35 cellular contexts compared by ENCODE assay signal in the genomic region with DNA sequence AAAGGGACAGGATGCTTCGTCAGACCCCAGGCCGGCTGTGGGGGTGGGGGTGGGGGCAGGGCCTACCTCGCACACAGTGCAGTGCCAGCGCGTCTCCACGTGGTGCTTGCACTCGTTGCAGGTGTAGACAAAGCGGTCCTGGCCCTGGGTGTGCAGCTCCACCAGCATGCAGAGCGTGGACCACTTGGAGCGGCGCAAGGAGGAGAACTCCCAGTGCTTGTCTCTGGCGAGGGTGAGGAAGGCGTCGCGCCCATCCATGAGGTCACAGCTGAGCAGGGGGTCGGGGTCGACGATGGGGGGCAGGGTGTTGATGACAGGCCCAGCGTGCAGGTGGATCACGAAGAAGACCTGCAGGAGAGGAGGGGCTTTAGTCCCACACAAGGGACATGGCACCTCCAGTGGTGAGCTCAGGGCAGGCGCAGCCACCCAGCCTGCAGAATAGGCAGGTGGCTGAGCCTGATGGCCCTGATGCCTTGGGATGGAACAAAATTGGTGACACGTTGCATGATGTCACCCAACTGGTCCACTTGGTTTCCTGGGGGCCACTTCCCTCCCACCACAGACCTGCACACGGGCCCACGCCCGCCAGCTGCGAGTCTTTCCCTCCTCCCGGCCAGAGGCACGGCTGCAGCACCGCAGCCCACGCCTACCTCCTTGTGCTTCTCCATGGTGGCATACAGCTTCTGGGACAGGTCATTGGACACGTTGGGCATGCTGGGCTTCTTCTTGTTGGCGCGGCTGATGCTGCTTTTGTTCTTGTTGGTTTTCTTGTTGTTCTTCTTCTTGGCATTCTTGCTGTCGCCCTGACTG. TPM values are rescaled to one million over a fixed set of nuclear protein-coding genes. Genes with fewer than 3 reads are reported as not detected.
DNase-seq lines count a peak whose midpoint lies in the region; ATAC-seq, FAIRE-seq and TF ChIP-seq lines count a peak whose summit lies in the region.
"Had no signal": no experiment of that assay in that cellular context is flagged by ENCODE, and none has a peak within 500 bp of the region (broad histone marks: within the 10 kb centered on the region; RNA-seq: fewer than 3 reads in every experiment).

No MANE protein-coding gene starts in this region.

- intact Hi-C loops in CD8-positive, alpha-beta T cell (cut with DNase I, micrococcal nuclease): no loop called here
- intact Hi-C loops in Calu3 (cut with micrococcal nuclease; ENCODE audit: unreplicated experiment): no loop called here

- no CpG with 5 or more reads among the region's 34 CpGs for WGBS in H9 (ENCODE audit: extremely low coverage, insufficient read length, low lambda C conversion rate)
- 95% methylated on average over 30 of the region's 34 CpGs; no CpG with 5 or more reads in 1 of the 2 experiments for WGBS in H1 (ENCODE audit: extremely low coverage in 1 of 2, insufficient coverage in 1 of 2, insufficient read length in 1 of 2, insufficient replicate concordance in 2 of 2, low coverage in 1 of 2, low lambda C conversion rate in 2 of 2, missing lambda C conversion rate in 1 of 2), 2 experiments

- CTCF ChIA-PET in CD8-positive, alpha-beta T cell (lab: Charles Lee): interaction anchor here (0.8 kb wide), 1 partner anchor 77 kb away, joined by 3 read pairs; no protein-coding TSS in a partner anchor
- CTCF ChIA-PET in H1 (lab: Charles Lee; ENCODE audit: partially characterized antibody) (interaction anchor here (0.7 to 1.4 kb wide), 6 partner anchors 8 to 56 kb away, joined by 3 to 4 read pairs (median 3); no protein-coding TSS in a partner anchor), Calu3 (lab: Charles Lee) (no interaction called here)

- no peak overlapping the region for H3K9ac ChIP-seq in H9 (ENCODE audit: extremely low read depth, insufficient read length, low read length)
- H3K9ac ChIP-seq in H1 (replicated peaks in 1 of 4; ENCODE audit: extremely low read depth in 1 of 4, low read depth in 3 of 4, low read length in 3 of 4): no peak overlapping the region

- H2AFZ ChIP-seq in H9 (ENCODE audit: low read length) (no peak overlapping the region), H1 (ENCODE audit: low read length) (no peak overlapping the region)

- no peak overlapping the region for H3K4me3 ChIP-seq in CD8-positive, alpha-beta T cell (ENCODE audit: low read depth, low read length)
- no peak overlapping the region for H3K4me3 ChIP-seq in H1 (ENCODE audit: extremely low read depth in 1 of 4, insufficient read depth in 2 of 4, low read depth in 3 of 4, low read length in 4 of 4)
- H3K4me3 ChIP-seq: esophagus squamous epithelium, heart left ventricle, right lobe of liver, transverse colon had no signal

- H3K27ac ChIP-seq in CD8-positive, alpha-beta T cell (ENCODE audit: low read depth, low read length): no peak overlapping the region
- no peak overlapping the region for H3K27ac ChIP-seq in H9 (ENCODE audit: insufficient read length, low read depth, low read length)
- H3K27ac ChIP-seq in H1 (ENCODE audit: low read depth, low read length): no peak overlapping the region
- H3K27ac ChIP-seq: esophagus squamous epithelium, foreskin keratinocyte, heart left ventricle, right lobe of liver, transverse colon had no signal

- H3K56ac ChIP-seq in H9 (ENCODE audit: insufficient read length, low read depth, low read length) (no peak overlapping the region), H1 (replicated peaks; ENCODE audit: insufficient read length, low read depth, low read length) (no peak overlapping the region)

- H2BK20ac ChIP-seq in H9 (ENCODE audit: low read depth, low read length, poor library complexity, severe bottlenecking) (no peak overlapping the region), H1 (ENCODE audit: low read length) (no peak overlapping the region)

- no peaks in the 10 kb centered on the region for H3K23me2 ChIP-seq in H9 (ENCODE audit: insufficient read length, low read depth, low read length, poor library complexity, severe bottlenecking)
- no peaks in the 10 kb centered on the region for H3K23me2 ChIP-seq in H1 (ENCODE audit: low read depth, low read length)

- H3K14ac ChIP-seq in H9 (ENCODE audit: insufficient read depth, low read length) (no peak overlapping the region), H1 (ENCODE audit: insufficient read length) (no peak overlapping the region)

- DNase-seq in CD8-positive, alpha-beta T cell: no peak
- DNase-seq in H9 (no peak), H1 (ENCODE audit: low read depth in 1 of 2, low spot score in 2 of 2) (no peak), osteocyte (ENCODE audit: extremely low spot score, unreplicated experiment) (no peak), Calu3 (no peak)
- DNase-seq: activated CD4-positive, alpha-beta T cell treated with anti-CD3 and anti-CD28 coated beads, Interleukin-2, amount 50 U/mL, for 48 hours; activated CD8-positive, alpha-beta memory T cell treated with anti-CD3 and anti-CD28 coated beads, Interleukin-2, amount 50 U/mL, for 4 hours; C1 segment of cervical spinal cord; central memory CD4-positive, alpha-beta T cell; dermis blood vessel endothelial cell; DMS79 treated with DMSO at 0.1 percent for 48 hours; esophagus squamous epithelium; foreskin keratinocyte; GDM1; heart left ventricle; HFFc6; islet precursor cell; KBM-7; left ventricle myocardium superior; NCI-H2081; NCI-H2227 treated with DMSO at 0.1 percent for 48 hours; NCI-H526 treated with DMSO at 0.1 percent for 48 hours; NK-92 treated with Interleukin-12 subunit alpha and Interleukin-12 subunit beta, amount 100 ng/mL, for 24 hours; PC-3; SHP77; stimulated activated CD4-positive, alpha-beta T cell treated with anti-CD3 and anti-CD28 coated beads, Interleukin-12 subunit alpha, Interleukin-12 subunit beta, amount 100 ng/mL, for 4 hours; stimulated activated CD4-positive, alpha-beta T cell treated with anti-CD3 and anti-CD28 coated beads, Interleukin-4, amount 100 ng/mL, for 1 hour; T-helper 17 cell; transverse colon had no signal

- H3K4me3 Mint-ChIP-seq in CD8-positive, alpha-beta T cell: no peak overlapping the region
- H3K4me3 Mint-ChIP-seq in H9 (no peak overlapping the region), osteocyte (ENCODE audit: unreplicated experiment) (no peak overlapping the region), Calu3 (ENCODE audit: low read depth, unreplicated experiment) (no peak overlapping the region)
- H3K4me3 Mint-ChIP-seq in activated T-helper 17 cell treated with anti-CD3 and anti-CD28 coated beads, Interleukin-2, amount 50 U/mL, for 72 hours: no peak overlapping the region
- H3K4me3 Mint-ChIP-seq: HFFc6, T-helper 17 cell had no signal

- H2BK15ac ChIP-seq in H9 (ENCODE audit: low read depth, low read length): no peak overlapping the region
- no peak overlapping the region for H2BK15ac ChIP-seq in H1 (ENCODE audit: low read length)

- no peak overlapping the region for H2BK120ac ChIP-seq in H9 (ENCODE audit: low read depth, low read length, poor library complexity, severe bottlenecking)
- H2BK120ac ChIP-seq in H1 (replicated peaks; ENCODE audit: low read depth, low read length): no peak overlapping the region

- no peak overlapping the region for H2AK5ac ChIP-seq in H9 (ENCODE audit: insufficient read length, low read length)
- no peak overlapping the region for H2AK5ac ChIP-seq in H1 (ENCODE audit: low read depth, low read length)

- peaks cover 86% of the 10 kb centered on the region for H3K36me3 Mint-ChIP-seq in CD8-positive, alpha-beta T cell
- H3K36me3 Mint-ChIP-seq in H9 (ENCODE audit: insufficient read depth in 1 of 3, low read depth in 3 of 3): peaks cover 58 to 88% (median 84%) of the 10 kb centered on the region in 3 experiments
- H3K36me3 Mint-ChIP-seq in osteocyte (ENCODE audit: unreplicated experiment): peaks cover 59% of the 10 kb centered on the region
- peaks cover 57% of the 10 kb centered on the region for H3K36me3 Mint-ChIP-seq in Calu3 (ENCODE audit: insufficient read depth, unreplicated experiment)
- peaks cover 91% of the 10 kb centered on the region for H3K36me3 Mint-ChIP-seq in activated T-helper 17 cell treated with anti-CD3 and anti-CD28 coated beads, Interleukin-2, amount 50 U/mL, for 72 hours (ENCODE audit: low read depth)

- H2BK5ac ChIP-seq in H9 (ENCODE audit: insufficient read length, low read length) (no peak overlapping the region), H1 (ENCODE audit: low read depth, low read length) (no peak overlapping the region)

- H3K79me2 ChIP-seq in H9 (ENCODE audit: insufficient read depth, low read length): no peaks in the 10 kb centered on the region
- H3K79me2 ChIP-seq in H1 (ENCODE audit: control insufficient read depth in 1 of 2, insufficient read depth in 2 of 2, low read length in 2 of 2): no peaks in the 10 kb centered on the region

- no TSS peak for BruUV-seq in Calu3 (replicated peaks; lab: Mats Ljungman, UMichigan)

- no peak overlapping the region for H3K18ac ChIP-seq in H9 (ENCODE audit: insufficient read length, low read depth, low read length)
- H3K18ac ChIP-seq in H1 (ENCODE audit: extremely low read depth, low read length): no peak overlapping the region

- H3K79me1 ChIP-seq in H9 (ENCODE audit: insufficient read depth, low read depth, low read length, poor library complexity, severe bottlenecking) (no peaks in the 10 kb centered on the region), H1 (ENCODE audit: low read depth, low read length) (no peaks in the 10 kb centered on the region; the same call in 1 of the 2 replicates)

- H3K27ac Mint-ChIP-seq in CD8-positive, alpha-beta T cell: no peak overlapping the region
- H3K27ac Mint-ChIP-seq in H9: peak overlapping the region; percentile 17 to 86 (median 29); a peak in 2 of 7 replicates
- peak overlapping the region; percentile 14 for H3K27ac Mint-ChIP-seq in osteocyte (ENCODE audit: unreplicated experiment)
- no peak overlapping the region for H3K27ac Mint-ChIP-seq in Calu3 (ENCODE audit: unreplicated experiment)
- no peak overlapping the region for H3K27ac Mint-ChIP-seq in activated T-helper 17 cell treated with anti-CD3 and anti-CD28 coated beads, Interleukin-2, amount 50 U/mL, for 72 hours

- H2BK12ac ChIP-seq in H9 (ENCODE audit: insufficient read length, low read depth, low read length) (no peak overlapping the region), H1 (ENCODE audit: low read depth, low read length) (no peak overlapping the region)

- H4K91ac ChIP-seq in H9 (ENCODE audit: insufficient read length, low read depth, low read length) (no peak overlapping the region), H1 (replicated peaks; ENCODE audit: insufficient read length, low read length) (no peak overlapping the region)

- H3K9me3 ChIP-seq in CD8-positive, alpha-beta T cell (ENCODE audit: low read length): no peaks in the 10 kb centered on the region
- H3K9me3 ChIP-seq in H9 (ENCODE audit: control insufficient read depth, low read depth, low read length) (no peaks in the 10 kb centered on the region), H1 (ENCODE audit: insufficient read depth in 2 of 2, low read depth in 1 of 2, low read length in 1 of 2) (no peaks in the 10 kb centered on the region)
- H3K9me3 ChIP-seq: esophagus squamous epithelium, heart left ventricle, right lobe of liver, transverse colon had no signal

- no peak overlapping the region for H4K5ac ChIP-seq in H9 (ENCODE audit: insufficient read length, low read depth, low read length)
- H4K5ac ChIP-seq in H1 (ENCODE audit: insufficient read length, low read depth, low read length): no peak overlapping the region

- peak; percentile 33 for ATAC-seq in CD8-positive, alpha-beta T cell
- ATAC-seq in HG02884 (IDR thresholded peaks at IDR 0.05; ENCODE audit: unreplicated experiment): no peak
- ATAC-seq in activated T-helper 17 cell treated with anti-CD3 and anti-CD28 coated beads, Interleukin-2, amount 50 U/mL, for 72 hours (replicated peaks): no peak
- ATAC-seq: foreskin keratinocyte, left ventricle myocardium superior, PC-3, right lobe of liver, T-helper 17 cell had no signal

- TF ChIP-seq RAD21 in H1 (IDR thresholded peaks at IDR 0.05 in 1 of 2, conservative IDR thresholded peaks at IDR 0.05 in 1 of 2; ENCODE audit: low read depth in 2 of 2, low read length in 2 of 2): no peak

- H3K4me1 ChIP-seq in CD8-positive, alpha-beta T cell (ENCODE audit: insufficient read depth, low read length): no peaks in the 10 kb centered on the region
- H3K4me1 ChIP-seq in H9 (ENCODE audit: insufficient read depth, low read length) (no peaks in the 10 kb centered on the region), H1 (replicated peaks in 1 of 4; ENCODE audit: control insufficient read depth in 3 of 4, insufficient read depth in 4 of 4, low read length in 3 of 4) (no peaks in the 10 kb centered on the region)
- H3K4me1 ChIP-seq: esophagus squamous epithelium, foreskin keratinocyte, heart left ventricle, right lobe of liver, transverse colon had no signal

- H3T11ph ChIP-seq in H9 (ENCODE audit: low read length): no peak overlapping the region

- POLR2A ChIA-PET in CD8-positive, alpha-beta T cell (lab: Charles Lee): interaction anchor here (1.2 kb wide), 1 partner anchor 14 kb away, joined by 3 read pairs; a partner anchor contains a TSS
- POLR2A ChIA-PET in H1 (lab: Charles Lee; ENCODE audit: partially characterized antibody): interaction anchor here (0.7 kb wide), 1 partner anchor 110 kb away, joined by 3 read pairs; no protein-coding TSS in a partner anchor

- no peaks in the 10 kb centered on the region for H3K4me1 Mint-ChIP-seq in CD8-positive, alpha-beta T cell (ENCODE audit: low read depth)
- H3K4me1 Mint-ChIP-seq in H9 (no peaks in the 10 kb centered on the region; a peak in 1 of 4 replicates), osteocyte (ENCODE audit: unreplicated experiment) (no peaks in the 10 kb centered on the region), Calu3 (ENCODE audit: low read depth, unreplicated experiment) (no peaks in the 10 kb centered on the region)
- peaks cover 3% of the 10 kb centered on the region for H3K4me1 Mint-ChIP-seq in activated T-helper 17 cell treated with anti-CD3 and anti-CD28 coated beads, Interleukin-2, amount 50 U/mL, for 72 hours

- no peaks in the 10 kb centered on the region for H3K9me3 Mint-ChIP-seq in CD8-positive, alpha-beta T cell
- H3K9me3 Mint-ChIP-seq in H9: no peaks in the 10 kb centered on the region; a peak in 2 of 5 replicates
- no peaks in the 10 kb centered on the region for H3K9me3 Mint-ChIP-seq in osteocyte (ENCODE audit: unreplicated experiment)
- no peaks in the 10 kb centered on the region for H3K9me3 Mint-ChIP-seq in Calu3 (ENCODE audit: low read depth, unreplicated experiment)
- H3K9me3 Mint-ChIP-seq in activated T-helper 17 cell treated with anti-CD3 and anti-CD28 coated beads, Interleukin-2, amount 50 U/mL, for 72 hours: no peaks in the 10 kb centered on the region
- H3K9me3 Mint-ChIP-seq: HFFc6 had no signal

- no peak for TF ChIP-seq CTCF in CD8-positive, alpha-beta T cell (IDR thresholded peaks at IDR 0.05)
- TF ChIP-seq CTCF in H9 (conservative IDR thresholded peaks at IDR 0.05) (no peak), H1 (IDR thresholded peaks at IDR 0.05; ENCODE audit: control extremely low read depth in 1 of 3, insufficient read depth in 1 of 3, low read depth in 1 of 3, low read length in 3 of 3) (peak in 1 of 3 experiments; percentile 10; a peak in 1 of 4 replicates), osteocyte (IDR thresholded peaks at IDR 0.05) (no peak), Calu3 (IDR thresholded peaks at IDR 0.05; ENCODE audit: unreplicated experiment) (no peak)

- H3K4me2 ChIP-seq in H9 (ENCODE audit: insufficient read depth, insufficient read length, low read length) (no peak overlapping the region), H1 (ENCODE audit: insufficient read depth in 1 of 2, low read depth in 2 of 2, low read length in 2 of 2) (no peak overlapping the region)

- no peak for TF ChIP-seq EP300 in H1 (IDR thresholded peaks at IDR 0.05; ENCODE audit: borderline replicate concordance in 1 of 2, low read depth in 2 of 2, low read length in 2 of 2)

- no peak for TF ChIP-seq POLR2A in H1 (IDR thresholded peaks at IDR 0.05; ENCODE audit: control extremely low read depth in 1 of 2, low read depth in 2 of 2, low read length in 2 of 2)

- no peaks in the 10 kb centered on the region for H3K27me3 ChIP-seq in CD8-positive, alpha-beta T cell (ENCODE audit: insufficient read depth, low read length)
- H3K27me3 ChIP-seq in H9 (ENCODE audit: insufficient read depth, low read length) (no peaks in the 10 kb centered on the region), H1 (replicated peaks in 1 of 4; ENCODE audit: control insufficient read depth in 3 of 4, extremely low read depth in 1 of 4, insufficient read depth in 3 of 4, low read length in 3 of 4) (no peaks in the 10 kb centered on the region)
- H3K27me3 ChIP-seq: esophagus squamous epithelium, foreskin keratinocyte, heart left ventricle, right lobe of liver, transverse colon had no signal

- no peaks in the 10 kb centered on the region for H3K27me3 Mint-ChIP-seq in CD8-positive, alpha-beta T cell (ENCODE audit: low read depth)
- H3K27me3 Mint-ChIP-seq in H9 (ENCODE audit: low read depth): no peaks in the 10 kb centered on the region; the same call in 1 of the 2 replicates
- no peaks in the 10 kb centered on the region for H3K27me3 Mint-ChIP-seq in osteocyte (ENCODE audit: unreplicated experiment)
- no peaks in the 10 kb centered on the region for H3K27me3 Mint-ChIP-seq in Calu3 (ENCODE audit: unreplicated experiment)
- no peaks in the 10 kb centered on the region for H3K27me3 Mint-ChIP-seq in activated T-helper 17 cell treated with anti-CD3 and anti-CD28 coated beads, Interleukin-2, amount 50 U/mL, for 72 hours
- H3K27me3 Mint-ChIP-seq: progenitor cell of endocrine pancreas, T-helper 17 cell had no signal

- H4K8ac ChIP-seq in H9 (replicated peaks; ENCODE audit: insufficient read length, low read depth, low read length) (no peak overlapping the region), H1 (ENCODE audit: extremely low read depth, insufficient read depth, low read length) (no peak overlapping the region)

- H4K20me1 ChIP-seq in H9 (ENCODE audit: control insufficient read depth, insufficient read depth, insufficient read length) (no peaks in the 10 kb centered on the region), H1 (replicated peaks in 1 of 2; ENCODE audit: control insufficient read depth in 1 of 2, insufficient read depth in 2 of 2, low read length in 2 of 2) (peaks cover 4 to 8% of the 10 kb centered on the region in 2 experiments)

- H3K4ac ChIP-seq in H9 (ENCODE audit: low read depth, low read length) (no peak overlapping the region), H1 (replicated peaks; ENCODE audit: insufficient read length, low read depth, low read length) (no peak overlapping the region)

- FAIRE-seq in H1 (lab: Jason Lieb, UNC): no peak
- FAIRE-seq: endometrium, TTC549 had no signal

- H3K36me3 ChIP-seq in CD8-positive, alpha-beta T cell (ENCODE audit: insufficient read depth, low read length): peaks cover 48% of the 10 kb centered on the region
- peaks cover 16 to 67% (median 54%) of the 10 kb centered on the region in 4 experiments; a peak in 6 of 8 replicates for H3K36me3 ChIP-seq in H1 (ENCODE audit: control insufficient read depth in 2 of 4, insufficient read depth in 4 of 4, low read length in 3 of 4)

- no peak overlapping the region for H3K23ac ChIP-seq in H9 (ENCODE audit: insufficient read length, low read depth, low read length)
- no peak overlapping the region for H3K23ac ChIP-seq in H1 (ENCODE audit: insufficient read length)

RNA-seq across cellular contexts. Expression of a gene that starts 14.0 kb away (rescaled TPM):
- total RNA-seq in CD8-positive, alpha-beta T cell: 10 to 100 TPM; 48.3 to 57.4 TPM
- total RNA-seq in H9 (2021) (211 and 242 TPM in 2 replicates), osteocyte (76.3 and 81.9 TPM in 2 replicates), Calu3 (2022) (232 and 244 TPM in 2 replicates)
- total RNA-seq in H1 (2021; fragmentation: NEBNext Ultra II Directional; extraction: Animal tissue kit (Norgen Biotek cat#: 25700)): 215 and 222 TPM in 2 replicates
- polyA plus RNA-seq in H1 (2011; rRNA removed): 283 and 353 TPM in 2 replicates
- polyA plus RNA-seq in H1 (2011; cell fraction: cytosol; rRNA removed): 294 TPM
- 691 TPM for polyA plus RNA-seq in H1 (2011; cell fraction: nucleus; rRNA removed)
- polyA plus RNA-seq in H1 (2012, experiment 1 of 2): 238 to 338 TPM (median 307 TPM) in 4 replicates
- polyA plus RNA-seq in H1 (2012, experiment 2 of 2): 231 TPM
- polyA plus RNA-seq in H1 (2013, experiment 1 of 2): 287 TPM
- polyA plus RNA-seq in H1 (2013, experiment 2 of 2): 257 TPM
- polyA minus RNA-seq in H1 (2011; rRNA and poly(A)+ RNA removed): 361 and 364 TPM in 2 replicates
- polyA minus RNA-seq in H1 (2011; cell fraction: cytosol; rRNA and poly(A)+ RNA removed): 128 TPM
- polyA minus RNA-seq in H1 (2011; cell fraction: nucleus; rRNA and poly(A)+ RNA removed): 138 TPM
- total RNA-seq in activated T-helper 17 cell treated with anti-CD3 and anti-CD28 coated beads, Interleukin-2, amount 50 U/mL, for 72 hours: 100 to 1,000 TPM; 124 to 238 TPM

Comparison
In these comparisons a context has a peak if more than half of its experiments do, and no peak if none do; other contexts are left out.
1. H3K27ac Mint-ChIP-seq: peak in H9 (3 of 3) and osteocyte (single experiment); none in CD8-positive, alpha-beta T cell (single experiment), Calu3 (single experiment) and activated T-helper 17 cell treated with anti-CD3 and anti-CD28 coated beads, Interleukin-2, amount 50 U/mL, for 72 hours (single experiment).